In the genomic region with DNA sequence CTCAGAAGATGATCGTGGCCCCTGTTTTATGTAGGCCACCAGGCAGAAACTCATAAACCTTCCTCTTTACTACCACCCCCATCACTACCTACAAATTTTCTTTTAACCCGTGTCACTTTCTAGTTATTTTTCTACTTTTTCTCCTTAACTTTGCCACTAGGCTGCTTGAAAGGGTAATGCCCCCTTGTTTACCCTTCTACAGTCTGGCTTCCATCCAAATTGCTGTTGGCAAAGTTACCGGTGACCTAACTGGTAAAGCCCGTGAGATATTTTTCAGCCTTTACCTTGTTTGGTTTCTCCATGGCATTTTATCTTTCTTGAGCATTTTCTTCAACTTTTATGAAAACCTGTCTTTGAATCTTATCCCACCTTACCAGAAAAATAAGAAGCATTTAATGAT, we compare ENCODE assay signal across 16 cellular contexts.
DNase-seq lines count a peak whose midpoint lies in the region; ATAC-seq and TF ChIP-seq lines count a peak whose summit lies in the region.
"Had no signal": no experiment of that assay in that cellular context is flagged by ENCODE, and none has a peak within 500 bp of the region (broad histone marks: within the 10 kb centered on the region; RNA-seq: fewer than 3 reads in every experiment).

No MANE protein-coding gene starts in this region.

- peaks cover 0 to 16% of the 10 kb centered on the region in 2 donors for H3K4me1 ChIP-seq in ascending aorta
- no peaks in the 10 kb centered on the region for H3K4me1 ChIP-seq in right lobe of liver

- H3K9me3 ChIP-seq in ascending aorta (no peaks in the 10 kb centered on the region), right lobe of liver (no peaks in the 10 kb centered on the region)
- H3K9me3 ChIP-seq: gastrocnemius medialis had no signal

- H3K36me3 ChIP-seq in ascending aorta: peaks cover 0 to 32% of the 10 kb centered on the region in 2 donors
- peaks cover 0 to 4% (median 2%) of the 10 kb centered on the region in 4 donors for H3K36me3 ChIP-seq in right lobe of liver

- intact Hi-C loops in ascending aorta (cut with DNase I) (no loop called here), right lobe of liver (cut with DNase I) (no loop called here)

- no peaks in the 10 kb centered on the region for H3K27me3 ChIP-seq in ascending aorta
- H3K27me3 ChIP-seq in right lobe of liver: no peaks in the 10 kb centered on the region
- H3K27me3 ChIP-seq: gastrocnemius medialis had no signal

- TF ChIP-seq POLR2A in right lobe of liver (IDR thresholded peaks at IDR 0.05): no peak

- H3K27ac ChIP-seq in ascending aorta (peak overlapping the region; percentile 67 to 78), right lobe of liver (no peak overlapping the region)
- H3K27ac ChIP-seq: gastrocnemius medialis had no signal

- peak; percentile 79 for DNase-seq in DMS 273 (lab: John Stamatoyannopoulos, UW; ENCODE audit: unreplicated experiment)
- DNase-seq in NCI-H1105 treated with DMSO at 0.1 percent for 48 hours (lab: John Stamatoyannopoulos, UW): peak; percentile 74
- no peak for DNase-seq in ascending aorta (ENCODE audit: low spot score in 2 of 2)
- DNase-seq in right lobe of liver: peak in 2 of 3 donors; percentile 23 to 56
- no peak for DNase-seq in stimulated activated naive CD8-positive, alpha-beta T cell treated with anti-CD3 and anti-CD28 coated beads, Interleukin-15, Interleukin-2, amounts not matched to agents 100 U/mL and 50 U/mL, for 24 hours
- no peak for DNase-seq in mucosa of gallbladder (ENCODE audit: low spot score)
- no peak for DNase-seq in epidermal melanocyte (ENCODE audit: insufficient read length, low spot score)
- DNase-seq: activated CD4-positive, alpha-beta T cell treated with anti-CD3 and anti-CD28 coated beads, Interleukin-2, amount 50 U/mL, for 4 hours; effector memory CD8-positive, alpha-beta T cell; gastrocnemius medialis; GF-D8; islet precursor cell; NCI-H524 treated with DMSO at 0.1 percent for 48 hours; stimulated activated naive CD4-positive, alpha-beta T cell had no signal

- 45% methylated on average over 4 of the region's 4 CpGs for WGBS in right lobe of liver (ENCODE audit: insufficient coverage, low coverage, low lambda C conversion rate, missing lambda C conversion rate)

- ATAC-seq in right lobe of liver (peak; percentile 71 to 89 (median 80)), HG02870 (IDR thresholded peaks at IDR 0.05; ENCODE audit: unreplicated experiment) (no peak)
- ATAC-seq in stimulated activated naive CD8-positive, alpha-beta T cell treated with anti-CD3 and anti-CD28 coated beads, Interleukin-15, Interleukin-2, amounts not matched to agents 100 U/mL and 50 U/mL, for 24 hours: no peak
- ATAC-seq: effector memory CD8-positive, alpha-beta T cell; gastrocnemius medialis; sciatic nerve had no signal

- H3K4me3 ChIP-seq in ascending aorta (no peak overlapping the region), right lobe of liver (no peak overlapping the region)
- H3K4me3 ChIP-seq: gastrocnemius medialis had no signal

- no peak for TF ChIP-seq CTCF in ascending aorta (IDR thresholded peaks at IDR 0.05)
- TF ChIP-seq CTCF in right lobe of liver (IDR thresholded peaks at IDR 0.05): peak in 1 of 4 donors; percentile 4

Comparison
In these comparisons a context has a peak if more than half of its experiments do, and no peak if none do; other contexts are left out.
1. DNase-seq: peak in DMS 273 (single experiment), NCI-H1105 treated with DMSO at 0.1 percent for 48 hours (single experiment) and right lobe of liver (2 of 3); none in ascending aorta (0 of 2), stimulated activated naive CD8-positive, alpha-beta T cell treated with anti-CD3 and anti-CD28 coated beads, Interleukin-15, Interleukin-2, amounts not matched to agents 100 U/mL and 50 U/mL, for 24 hours (single experiment), mucosa of gallbladder (single experiment) and epidermal melanocyte (single experiment).
2. H3K27ac ChIP-seq: peak in ascending aorta (2 of 2); none in right lobe of liver (0 of 3).
3. ATAC-seq: peak in right lobe of liver (4 of 4); none in stimulated activated naive CD8-positive, alpha-beta T cell treated with anti-CD3 and anti-CD28 coated beads, Interleukin-15, Interleukin-2, amounts not matched to agents 100 U/mL and 50 U/mL, for 24 hours (single experiment) and HG02870 (single experiment).